1 cellular context compared by ENCODE assay signal in genomic region chr3:116770815-116771450, GRCh38.
A peak's percentile ranks its signal among the peaks of the same experiment; 100 is the strongest.
TF ChIP-seq lines count a peak whose summit lies in the region.

No MANE protein-coding gene starts in this region.

TF ChIP-seq in IMR-90, 13 proteins besides CTCF, POLR2A, EP300 and RAD21:
- TF ChIP-seq NFE2L2 (IDR thresholded peaks at IDR 0.05; ENCODE audit: low read depth, low read length): no peak
- TF ChIP-seq CEBPB (IDR thresholded peaks at IDR 0.05; ENCODE audit: low read depth, low read length): no peak
- TF ChIP-seq MAFK (IDR thresholded peaks at IDR 0.05; ENCODE audit: low read depth, low read length): no peak
- TF ChIP-seq SMC3 (IDR thresholded peaks at IDR 0.05; ENCODE audit: low read depth, low read length): peak; percentile 92
TF ChIP-seq in IMR-90: peak in this region for 1.
